In the genomic region with DNA sequence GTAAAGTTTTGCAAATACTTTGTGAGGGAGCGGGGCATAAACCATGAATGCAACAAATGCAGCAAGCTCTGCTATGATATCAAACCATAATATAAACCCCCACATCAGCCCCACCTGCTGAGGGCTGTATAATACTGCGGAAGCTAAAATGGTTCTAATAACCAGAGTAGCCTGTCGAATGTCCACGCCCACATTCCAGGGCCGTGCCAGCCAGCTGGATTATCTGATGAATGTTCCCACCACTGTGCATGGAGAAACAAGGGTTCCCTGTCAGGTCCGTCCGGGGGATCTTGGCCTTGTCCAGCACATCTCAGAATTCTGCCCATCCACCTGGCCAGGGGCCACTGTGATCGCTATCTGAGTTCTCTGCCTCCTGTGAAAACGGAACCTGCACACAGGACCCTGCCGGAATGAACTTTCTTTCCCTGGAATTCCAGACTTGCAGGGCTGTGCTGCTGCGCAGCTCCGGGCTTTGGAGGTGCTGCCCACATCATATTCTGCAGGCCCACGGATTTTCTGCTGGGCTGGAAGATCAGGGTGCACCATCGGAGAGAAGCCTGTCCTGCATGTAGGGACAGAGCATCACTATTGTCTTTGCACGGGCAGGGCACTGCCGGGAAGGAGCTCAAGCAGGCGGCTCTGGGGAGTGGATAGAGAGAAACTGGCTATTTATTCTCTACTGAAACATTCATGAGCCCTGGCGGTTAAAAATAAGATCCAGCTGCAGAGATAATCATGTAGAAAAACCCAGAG, we compare ENCODE assay signal across 19 cellular contexts.
A peak's percentile ranks its signal among the peaks of the same experiment; 100 is the strongest.
DNase-seq lines count a peak whose midpoint lies in the region; ATAC-seq, FAIRE-seq and TF ChIP-seq lines count a peak whose summit lies in the region.
"Had no signal": no experiment of that assay in that cellular context is flagged by ENCODE, and none has a peak within 500 bp of the region (broad histone marks: within the 10 kb centered on the region; RNA-seq: fewer than 3 reads in every experiment).

No MANE protein-coding gene starts in this region.

- H3K9me3 Mint-ChIP-seq in progenitor cell of endocrine pancreas (ENCODE audit: low read depth): no peaks in the 10 kb centered on the region
- H3K9me3 Mint-ChIP-seq in activated CD4-positive, alpha-beta T cell treated with anti-CD3 and anti-CD28 coated beads, Interleukin-2, amount 10 ng/mL, durations not matched to agents 24 days and 14 days: no peaks in the 10 kb centered on the region
- H3K9me3 Mint-ChIP-seq: dendritic cell treated with granulocyte-macrophage colony-stimulating factor and Interleukin-4, amounts not matched to agents 40 ng/mL and 50 ng/mL, for 4 days had no signal

- POLR2A ChIA-PET in RWPE1 (lab: Yijun Ruan, JAX; ENCODE audit: low non-redundant PET): no interaction called here

- H3K27ac Mint-ChIP-seq in progenitor cell of endocrine pancreas: peak overlapping the region; percentile 9
- no peak overlapping the region for H3K27ac Mint-ChIP-seq in activated CD4-positive, alpha-beta T cell treated with anti-CD3 and anti-CD28 coated beads, Interleukin-2, amount 10 ng/mL, durations not matched to agents 24 days and 14 days
- H3K27ac Mint-ChIP-seq: dendritic cell treated with granulocyte-macrophage colony-stimulating factor and Interleukin-4, amounts not matched to agents 40 ng/mL and 50 ng/mL, for 4 days had no signal

- H3K4me3 Mint-ChIP-seq in progenitor cell of endocrine pancreas (ENCODE audit: low read depth): no peak overlapping the region
- H3K4me3 Mint-ChIP-seq in activated CD4-positive, alpha-beta T cell treated with anti-CD3 and anti-CD28 coated beads, Interleukin-2, amount 10 ng/mL, durations not matched to agents 24 days and 14 days: no peak overlapping the region
- H3K4me3 Mint-ChIP-seq: dendritic cell treated with granulocyte-macrophage colony-stimulating factor and Interleukin-4, amounts not matched to agents 40 ng/mL and 50 ng/mL, for 4 days; H9 had no signal

- DNase-seq in HTR-8/SVneo (ENCODE audit: insufficient read length, low spot score) (peak; percentile 50), RWPE1 (ENCODE audit: low spot score) (peak; percentile 30), progenitor cell of endocrine pancreas (ENCODE audit: low spot score, unreplicated experiment) (no peak), hepatic stellate cell (ENCODE audit: low spot score) (no peak)
- DNase-seq in activated CD4-positive, alpha-beta T cell treated with anti-CD3 and anti-CD28 coated beads, Interleukin-2, amount 10 ng/mL, durations not matched to agents 24 days and 14 days: no peak
- DNase-seq: activated gamma-delta T cell; aorta; NCI-H187 treated with DMSO at 0.1 percent for 48 hours; NCI-H524; nucleus accumbens; stimulated activated CD4-positive, alpha-beta T cell treated with anti-CD3 and anti-CD28 coated beads, Interleukin-4, amount 100 ng/mL, for 24 hours; stimulated activated CD8-positive, alpha-beta memory T cell treated with anti-CD3 and anti-CD28 coated beads, Interleukin-4, amount 100 ng/mL, for 48 hours; WERI-Rb-1 had no signal

- ATAC-seq in esophagus mucosa (peak; percentile 38), GM21737 (IDR thresholded peaks at IDR 0.05; ENCODE audit: unreplicated experiment) (no peak)

- no peaks in the 10 kb centered on the region for H3K27me3 Mint-ChIP-seq in progenitor cell of endocrine pancreas
- H3K27me3 Mint-ChIP-seq in activated CD4-positive, alpha-beta T cell treated with anti-CD3 and anti-CD28 coated beads, Interleukin-2, amount 10 ng/mL, durations not matched to agents 24 days and 14 days: no peaks in the 10 kb centered on the region

- TF ChIP-seq CTCF in RWPE1 (conservative IDR thresholded peaks at IDR 0.05; ENCODE audit: low read depth) (no peak), progenitor cell of endocrine pancreas (IDR thresholded peaks at IDR 0.05; ENCODE audit: unreplicated experiment) (no peak)

- H3K36me3 Mint-ChIP-seq in progenitor cell of endocrine pancreas (ENCODE audit: insufficient read depth): peaks cover 4% of the 10 kb centered on the region
- H3K36me3 Mint-ChIP-seq in activated CD4-positive, alpha-beta T cell treated with anti-CD3 and anti-CD28 coated beads, Interleukin-2, amount 10 ng/mL, durations not matched to agents 24 days and 14 days (ENCODE audit: low read depth): peaks cover 53% of the 10 kb centered on the region

- FAIRE-seq in HTR-8/SVneo (lab: Jason Lieb, UNC): peak; percentile 9
- FAIRE-seq: GM18507 had no signal

- intact Hi-C loops in activated CD4-positive, alpha-beta T cell treated with anti-CD3 and anti-CD28 coated beads, Interleukin-2, amount 10 ng/mL, durations not matched to agents 24 days and 14 days (cut with micrococcal nuclease): no loop called here

- no peak overlapping the region for H3K27ac ChIP-seq in RWPE1
- H3K27ac ChIP-seq: tibial nerve, WERI-Rb-1 had no signal

- H3K4me1 Mint-ChIP-seq in progenitor cell of endocrine pancreas (ENCODE audit: low read depth): peaks cover 3% of the 10 kb centered on the region
- peaks cover 2% of the 10 kb centered on the region for H3K4me1 Mint-ChIP-seq in activated CD4-positive, alpha-beta T cell treated with anti-CD3 and anti-CD28 coated beads, Interleukin-2, amount 10 ng/mL, durations not matched to agents 24 days and 14 days

- CTCF ChIA-PET in RWPE1 (lab: Yijun Ruan, JAX): no interaction called here

Comparison
In these comparisons a context has a peak if more than half of its experiments do, and no peak if none do; other contexts are left out.
1. DNase-seq: peak in HTR-8/SVneo (single experiment) and RWPE1 (single experiment); none in progenitor cell of endocrine pancreas (single experiment), activated CD4-positive, alpha-beta T cell treated with anti-CD3 and anti-CD28 coated beads, Interleukin-2, amount 10 ng/mL, durations not matched to agents 24 days and 14 days (single experiment) and hepatic stellate cell (single experiment).